8 cellular contexts compared by ENCODE assay signal in genomic region chr19:45670670-45671453, GRCh38. TPM values are rescaled to one million over a fixed set of nuclear protein-coding genes. Genes with fewer than 3 reads are reported as not detected.
DNase-seq lines count a peak whose midpoint lies in the region; ATAC-seq and TF ChIP-seq lines count a peak whose summit lies in the region.

No MANE protein-coding gene starts in this region.

- TF ChIP-seq CTCF in GM10248 (IDR thresholded peaks at IDR 0.05; ENCODE audit: control extremely low read depth, extremely low read depth, low read depth, missing control alignments) (no peak), fibroblast of villous mesenchyme (IDR thresholded peaks at IDR 0.05; ENCODE audit: insufficient read depth, low read depth, low read length) (no peak), uterus (IDR thresholded peaks at IDR 0.05) (no peak)

- intact Hi-C loops in uterus (cut with DNase I; ENCODE audit: low total_unique reads): no loop called here

- peaks cover 3 to 4% of the 10 kb centered on the region in 2 donors for H3K36me3 Mint-ChIP-seq in activated T-cell treated with anti-CD3 and anti-CD28 coated beads, Interleukin-2, amount 50 U/mL, for 72 hours (ENCODE audit: insufficient read depth in 2 of 2)
- H3K36me3 Mint-ChIP-seq in natural killer cell treated with Interleukin-12 subunit alpha and Interleukin-12 subunit beta and Interleukin-15 and Interleukin-18, amount 100 ng/mL, for 72 hours: peaks cover 4% of the 10 kb centered on the region

- POLR2A ChIA-PET in GM10248 (lab: Yijun Ruan, JAX) (interaction anchor here (0.6 to 1.4 kb wide), 5 partner anchors 25 to 639 kb away, joined by 3 to 4 read pairs (median 3); partner anchors contain the start of gene FOSB), HEK293T (lab: Yijun Ruan, JAX) (interaction anchor here (0.6 to 2.8 kb wide), 12 partner anchors 9 to 202 kb away, joined by 3 to 24 read pairs (median 4); partner anchors contain the start of genes QPCTL, SIX5 and SNRPD2)

- peaks cover 36% of the 10 kb centered on the region for H3K4me1 Mint-ChIP-seq in activated T-cell treated with anti-CD3 and anti-CD28 coated beads, Interleukin-2, amount 50 U/mL, for 72 hours (ENCODE audit: low read depth)
- H3K4me1 Mint-ChIP-seq in natural killer cell treated with Interleukin-12 subunit alpha and Interleukin-12 subunit beta and Interleukin-15 and Interleukin-18, amount 100 ng/mL, for 72 hours (ENCODE audit: low read depth in 2 of 2): peaks cover 35 to 37% of the 10 kb centered on the region in 2 donors

- no peaks in the 10 kb centered on the region for H3K9me3 ChIP-seq in uterus

- TF ChIP-seq POLR2A in uterus (IDR thresholded peaks at IDR 0.05): no peak

- peaks cover 0 to 15% of the 10 kb centered on the region in 2 donors for H3K4me1 ChIP-seq in uterus

- CTCF ChIA-PET in GM10248 (lab: Yijun Ruan, JAX): interaction anchor here (0.9 to 6.5 kb wide), 6 partner anchors 9 to 146 kb away, joined by 3 to 46 read pairs (median 12); partner anchors contain the start of genes QPCTL and SNRPD2
- CTCF ChIA-PET in HEK293T (lab: Yijun Ruan, JAX): interaction anchor here (0.5 to 1.0 kb wide), 2 partner anchors 21 to 29 kb away, joined by 4 read pairs; partner anchors contain the start of gene SNRPD2

- H3K27ac ChIP-seq in uterus: no peak overlapping the region

- H3K27me3 Mint-ChIP-seq in activated T-cell treated with anti-CD3 and anti-CD28 coated beads, Interleukin-2, amount 50 U/mL, for 72 hours (ENCODE audit: low read depth): peaks cover 22% of the 10 kb centered on the region
- no peaks in the 10 kb centered on the region for H3K27me3 Mint-ChIP-seq in natural killer cell treated with Interleukin-12 subunit alpha and Interleukin-12 subunit beta and Interleukin-15 and Interleukin-18, amount 100 ng/mL, for 72 hours

- no peaks in the 10 kb centered on the region for H3K9me3 Mint-ChIP-seq in activated T-cell treated with anti-CD3 and anti-CD28 coated beads, Interleukin-2, amount 50 U/mL, for 72 hours
- H3K9me3 Mint-ChIP-seq in natural killer cell treated with Interleukin-12 subunit alpha and Interleukin-12 subunit beta and Interleukin-15 and Interleukin-18, amount 100 ng/mL, for 72 hours: no peaks in the 10 kb centered on the region

- H3K27ac Mint-ChIP-seq in activated T-cell treated with anti-CD3 and anti-CD28 coated beads, Interleukin-2, amount 50 U/mL, for 72 hours: no peak overlapping the region
- H3K27ac Mint-ChIP-seq in natural killer cell treated with Interleukin-12 subunit alpha and Interleukin-12 subunit beta and Interleukin-15 and Interleukin-18, amount 100 ng/mL, for 72 hours: peak overlapping the region; percentile 7 to 89

- peak overlapping the region; percentile 69 to 91 for H3K4me3 Mint-ChIP-seq in activated T-cell treated with anti-CD3 and anti-CD28 coated beads, Interleukin-2, amount 50 U/mL, for 72 hours
- peak overlapping the region; percentile 94 for H3K4me3 Mint-ChIP-seq in natural killer cell treated with Interleukin-12 subunit alpha and Interleukin-12 subunit beta and Interleukin-15 and Interleukin-18, amount 100 ng/mL, for 72 hours

- DNase-seq in GM10248 (ENCODE audit: extremely low spot score): peak; percentile 99
- DNase-seq in HEK293T (ENCODE audit: extremely low spot score): peak; percentile 100
- DNase-seq in NCI-H526 treated with DMSO at 0.1 percent for 48 hours (lab: John Stamatoyannopoulos, UW): peak; percentile 37
- DNase-seq in activated T-cell treated with anti-CD3 and anti-CD28 coated beads, Interleukin-2, amount 50 U/mL, for 72 hours: peak; percentile 80 to 87
- DNase-seq in fibroblast of villous mesenchyme (ENCODE audit: low read depth): peak; percentile 88
- DNase-seq in natural killer cell treated with Interleukin-12 subunit alpha and Interleukin-12 subunit beta and Interleukin-15 and Interleukin-18, amount 100 ng/mL, for 72 hours (ENCODE audit: low spot score): peak; percentile 89
- peak; percentile 33 for DNase-seq in uterus
- no peak for DNase-seq in COR-L47 (lab: John Stamatoyannopoulos, UW)

- H3K4me3 ChIP-seq in fibroblast of villous mesenchyme (ENCODE audit: low read depth, low read length) (peak overlapping the region; percentile 41), uterus (no peak overlapping the region)

- no peaks in the 10 kb centered on the region for H3K36me3 ChIP-seq in uterus

- peak; percentile 16 to 18 for ATAC-seq in activated T-cell treated with anti-CD3 and anti-CD28 coated beads, Interleukin-2, amount 50 U/mL, for 72 hours (replicated peaks in 1 of 2)
- peak; percentile 46 to 75 for ATAC-seq in natural killer cell treated with Interleukin-12 subunit alpha and Interleukin-12 subunit beta and Interleukin-15 and Interleukin-18, amount 100 ng/mL, for 72 hours

- peaks cover 29 to 40% of the 10 kb centered on the region in 2 donors for H3K27me3 ChIP-seq in uterus

TF ChIP-seq in HEK293T, 16 proteins besides CTCF, POLR2A, EP300 and RAD21:
- TF ChIP-seq SUZ12 (IDR thresholded peaks at IDR 0.05) (no peak), SP1 (IDR thresholded peaks at IDR 0.05) (no peak), LEF1 (IDR thresholded peaks at IDR 0.05; ENCODE audit: borderline replicate concordance) (no peak), ZNF384 (IDR thresholded peaks at IDR 0.05) (no peak), FOXK2 (IDR thresholded peaks at IDR 0.05) (no peak), PKNOX1 (IDR thresholded peaks at IDR 0.05) (no peak), TARDBP (IDR thresholded peaks at IDR 0.05) (no peak), FOXA1 (IDR thresholded peaks at IDR 0.05) (no peak), CTBP1 (IDR thresholded peaks at IDR 0.05; ENCODE audit: borderline replicate concordance) (no peak), HDGF (IDR thresholded peaks at IDR 0.05; ENCODE audit: borderline replicate concordance) (no peak), L3MBTL2 (conservative IDR thresholded peaks at IDR 0.05) (no peak), NFRKB (IDR thresholded peaks at IDR 0.05) (no peak), ELF4 (IDR thresholded peaks at IDR 0.05) (no peak), BHLHE40 (IDR thresholded peaks at IDR 0.05; ENCODE audit: borderline replicate concordance) (no peak), FOXM1 (IDR thresholded peaks at IDR 0.05; ENCODE audit: borderline replicate concordance) (no peak)

RNA-seq across cellular contexts. Expression of gene GIPR, which starts 2.8 kb away (rescaled TPM):
- total RNA-seq in activated T-cell treated with anti-CD3 and anti-CD28 coated beads, Interleukin-2, amount 50 U/mL, for 72 hours: 10 to 100 TPM in 1 of 2 donors, 1 to 10 TPM in 1; 5.9 to 11.0 TPM
- 0.32 TPM in 1 of 2 replicates, not detected in the other for total RNA-seq in fibroblast of villous mesenchyme
- total RNA-seq in natural killer cell treated with Interleukin-12 subunit alpha and Interleukin-12 subunit beta and Interleukin-15 and Interleukin-18, amount 100 ng/mL, for 72 hours: 10 to 100 TPM; 29.0 to 74.0 TPM
- under 1 TPM in 1 of 4 donors, not detected in 3; 0.98 TPM for total RNA-seq in uterus

RNA-seq across cellular contexts. Expression of gene SNRPD2, which starts 20.9 kb away (rescaled TPM):
- total RNA-seq in activated T-cell treated with anti-CD3 and anti-CD28 coated beads, Interleukin-2, amount 50 U/mL, for 72 hours: 100 to 1,000 TPM; 449 to 481 TPM
- total RNA-seq in fibroblast of villous mesenchyme (191 and 217 TPM in 2 replicates), uterus (100 to 1,000 TPM in 3 of 4 donors, 10 to 100 TPM in 1; 96.0 to 386 (median 310) TPM)
- 100 to 1,000 TPM; 389 to 427 TPM for total RNA-seq in natural killer cell treated with Interleukin-12 subunit alpha and Interleukin-12 subunit beta and Interleukin-15 and Interleukin-18, amount 100 ng/mL, for 72 hours

RNA-seq across cellular contexts. Expression of gene QPCTL, which starts 21.6 kb away (rescaled TPM):
- total RNA-seq in activated T-cell treated with anti-CD3 and anti-CD28 coated beads, Interleukin-2, amount 50 U/mL, for 72 hours: 10 to 100 TPM; 20.8 to 29.8 TPM
- total RNA-seq in fibroblast of villous mesenchyme (28.0 and 29.8 TPM in 2 replicates), uterus (10 to 100 TPM in 1 of 4 donors, 1 to 10 TPM in 2, not detected in 1; 6.5 to 18.2 (median 9.5) TPM)
- total RNA-seq in natural killer cell treated with Interleukin-12 subunit alpha and Interleukin-12 subunit beta and Interleukin-15 and Interleukin-18, amount 100 ng/mL, for 72 hours: 10 to 100 TPM in 1 of 2 donors, 1 to 10 TPM in 1; 8.4 to 22.7 TPM

RNA-seq across cellular contexts. Expression of gene EML2, which starts 31.7 kb away (rescaled TPM):
- 100 to 1,000 TPM; 149 to 190 TPM for total RNA-seq in activated T-cell treated with anti-CD3 and anti-CD28 coated beads, Interleukin-2, amount 50 U/mL, for 72 hours
- total RNA-seq in fibroblast of villous mesenchyme: 17.7 and 31.5 TPM in 2 replicates
- 100 to 1,000 TPM; 232 to 255 TPM for total RNA-seq in natural killer cell treated with Interleukin-12 subunit alpha and Interleukin-12 subunit beta and Interleukin-15 and Interleukin-18, amount 100 ng/mL, for 72 hours
- total RNA-seq in uterus: 10 to 100 TPM in 2 of 4 donors, 1 to 10 TPM in 2; 1.2 to 18.4 (median 11.6) TPM

RNA-seq across cellular contexts. Expression of gene FBXO46, which starts 59.8 kb away (rescaled TPM):
- total RNA-seq in activated T-cell treated with anti-CD3 and anti-CD28 coated beads, Interleukin-2, amount 50 U/mL, for 72 hours: 10 to 100 TPM; 38.4 to 46.5 TPM
- total RNA-seq in fibroblast of villous mesenchyme (7.4 and 12.5 TPM in 2 replicates), uterus (10 to 100 TPM in 3 of 4 donors, 1 to 10 TPM in 1; 7.0 to 36.1 (median 15.2) TPM)
- total RNA-seq in natural killer cell treated with Interleukin-12 subunit alpha and Interleukin-12 subunit beta and Interleukin-15 and Interleukin-18, amount 100 ng/mL, for 72 hours: 10 to 100 TPM; 36.9 to 53.8 TPM
